In the genomic region with DNA sequence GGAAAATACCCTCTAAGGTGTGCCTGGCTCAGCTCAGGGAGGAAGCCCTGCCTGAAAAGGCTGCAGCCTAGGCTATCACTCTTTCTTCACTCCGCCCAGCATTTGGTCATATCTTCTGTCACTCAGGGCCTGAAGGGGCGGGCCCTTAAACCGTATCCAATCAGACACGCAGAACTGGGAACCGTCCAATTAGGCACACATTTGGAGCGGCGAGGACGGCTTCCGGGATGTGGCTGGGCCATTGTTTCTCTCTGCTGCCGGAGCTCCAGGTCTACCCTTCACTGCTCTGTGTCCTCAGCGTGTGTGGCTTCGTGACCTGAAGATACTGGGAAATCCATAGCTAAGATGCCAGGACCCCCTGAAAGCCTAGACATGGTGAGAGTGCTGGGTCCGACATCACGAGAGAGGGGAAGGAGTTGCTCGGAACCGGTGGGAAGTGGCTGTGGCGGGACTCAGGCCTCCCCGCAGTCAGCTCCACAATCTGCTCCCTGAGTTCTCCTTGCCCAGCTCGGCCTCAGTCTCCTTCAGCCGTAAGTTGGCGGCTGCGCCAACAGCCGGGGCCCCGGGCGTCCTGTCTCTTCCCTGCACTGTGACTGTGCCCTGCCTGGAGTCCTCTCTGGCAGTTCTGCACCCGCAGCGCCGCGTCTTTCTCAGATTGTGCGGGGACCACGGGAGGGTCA, we compare ENCODE assay signal across 1 cellular context.
TF ChIP-seq lines count a peak whose summit lies in the region.

Gene ZNF493 (plus strand): TSS at position 241 of the 680 bp plus-strand sequence. CDS start 105 bp downstream, at position 346.

TF ChIP-seq in HepG2, 621 proteins besides CTCF, POLR2A, EP300 and RAD21 (continued from another document and continues in another):
- TF ChIP-seq ZNF318 (CRISPR knock-in tag; IDR thresholded peaks at IDR 0.05) (no peak), ZFP90 (CRISPR knock-in tag; IDR thresholded peaks at IDR 0.05; ENCODE audit: borderline replicate concordance) (0 out of 2 replicates have a peak, but pooled peaks have one; percentile 16), SNAPC4 (CRISPR knock-in tag; IDR thresholded peaks at IDR 0.05) (no peak), HMG20A (CRISPR knock-in tag; IDR thresholded peaks at IDR 0.05; ENCODE audit: borderline replicate concordance) (no peak), FOXK1 (CRISPR knock-in tag; IDR thresholded peaks at IDR 0.05; ENCODE audit: borderline replicate concordance, low read depth) (no peak), ZC3H13 (CRISPR knock-in tag; IDR thresholded peaks at IDR 0.05) (no peak), GABPA (IDR thresholded peaks at IDR 0.05; ENCODE audit: low read depth, low read length) (peak; percentile 63), GABPA (CRISPR knock-in tag; IDR thresholded peaks at IDR 0.05; ENCODE audit: low read depth) (peak; percentile 89), ZNF451 (CRISPR knock-in tag; IDR thresholded peaks at IDR 0.05) (no peak), CCDC6 (CRISPR knock-in tag; IDR thresholded peaks at IDR 0.05) (0 out of 2 replicates have a peak, but pooled peaks have one; percentile 31), ZNF205 (CRISPR knock-in tag; IDR thresholded peaks at IDR 0.05) (no peak), ZNF121 (CRISPR knock-in tag; IDR thresholded peaks at IDR 0.05) (no peak), ZNF207 (IDR thresholded peaks at IDR 0.05; ENCODE audit: borderline replicate concordance) (no peak), ZSCAN12 (CRISPR knock-in tag; IDR thresholded peaks at IDR 0.05) (no peak), FOXM1 (CRISPR knock-in tag; IDR thresholded peaks at IDR 0.05) (no peak), ZNF326 (CRISPR knock-in tag; IDR thresholded peaks at IDR 0.05; ENCODE audit: borderline replicate concordance) (no peak), ZFX (CRISPR knock-in tag; IDR thresholded peaks at IDR 0.05; ENCODE audit: low read depth) (peak; percentile 94), NCOA2 (CRISPR knock-in tag; IDR thresholded peaks at IDR 0.05) (no peak), NFE2L1 (CRISPR knock-in tag; IDR thresholded peaks at IDR 0.05; ENCODE audit: borderline replicate concordance) (no peak), HCFC1 (IDR thresholded peaks at IDR 0.05; ENCODE audit: low read depth, low read length) (no peak), CBX1 (IDR thresholded peaks at IDR 0.05; ENCODE audit: low read depth) (peak; percentile 68), ATRX (CRISPR knock-in tag; IDR thresholded peaks at IDR 0.05; ENCODE audit: borderline replicate concordance) (no peak), POGK (CRISPR knock-in tag; conservative IDR thresholded peaks at IDR 0.05) (no peak)
- TF ChIP-seq, protein P1, sequence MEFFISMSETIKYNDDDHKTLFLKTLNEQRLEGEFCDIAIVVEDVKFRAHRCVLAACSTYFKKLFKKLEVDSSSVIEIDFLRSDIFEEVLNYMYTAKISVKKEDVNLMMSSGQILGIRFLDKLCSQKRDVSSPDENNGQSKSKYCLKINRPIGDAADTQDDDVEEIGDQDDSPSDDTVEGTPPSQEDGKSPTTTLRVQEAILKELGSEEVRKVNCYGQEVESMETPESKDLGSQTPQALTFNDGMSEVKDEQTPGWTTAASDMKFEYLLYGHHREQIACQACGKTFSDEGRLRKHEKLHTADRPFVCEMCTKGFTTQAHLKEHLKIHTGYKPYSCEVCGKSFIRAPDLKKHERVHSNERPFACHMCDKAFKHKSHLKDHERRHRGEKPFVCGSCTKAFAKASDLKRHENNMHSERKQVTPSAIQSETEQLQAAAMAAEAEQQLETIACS (CRISPR knock-in tag; IDR thresholded peaks at IDR 0.05) = no peak
- TF ChIP-seq, protein P2, sequence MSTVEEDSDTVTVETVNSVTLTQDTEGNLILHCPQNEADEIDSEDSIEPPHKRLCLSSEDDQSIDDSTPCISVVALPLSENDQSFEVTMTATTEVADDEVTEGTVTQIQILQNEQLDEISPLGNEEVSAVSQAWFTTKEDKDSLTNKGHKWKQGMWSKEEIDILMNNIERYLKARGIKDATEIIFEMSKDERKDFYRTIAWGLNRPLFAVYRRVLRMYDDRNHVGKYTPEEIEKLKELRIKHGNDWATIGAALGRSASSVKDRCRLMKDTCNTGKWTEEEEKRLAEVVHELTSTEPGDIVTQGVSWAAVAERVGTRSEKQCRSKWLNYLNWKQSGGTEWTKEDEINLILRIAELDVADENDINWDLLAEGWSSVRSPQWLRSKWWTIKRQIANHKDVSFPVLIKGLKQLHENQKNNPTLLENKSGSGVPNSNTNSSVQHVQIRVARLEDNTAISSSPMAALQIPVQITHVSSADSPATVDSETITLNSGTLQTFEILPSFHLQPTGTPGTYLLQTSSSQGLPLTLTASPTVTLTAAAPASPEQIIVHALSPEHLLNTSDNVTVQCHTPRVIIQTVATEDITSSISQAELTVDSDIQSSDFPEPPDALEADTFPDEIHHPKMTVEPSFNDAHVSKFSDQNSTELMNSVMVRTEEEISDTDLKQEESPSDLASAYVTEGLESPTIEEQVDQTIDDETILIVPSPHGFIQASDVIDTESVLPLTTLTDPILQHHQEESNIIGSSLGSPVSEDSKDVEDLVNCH (CRISPR knock-in tag; IDR thresholded peaks at IDR 0.05) = no peak
- TF ChIP-seq, protein P3, sequence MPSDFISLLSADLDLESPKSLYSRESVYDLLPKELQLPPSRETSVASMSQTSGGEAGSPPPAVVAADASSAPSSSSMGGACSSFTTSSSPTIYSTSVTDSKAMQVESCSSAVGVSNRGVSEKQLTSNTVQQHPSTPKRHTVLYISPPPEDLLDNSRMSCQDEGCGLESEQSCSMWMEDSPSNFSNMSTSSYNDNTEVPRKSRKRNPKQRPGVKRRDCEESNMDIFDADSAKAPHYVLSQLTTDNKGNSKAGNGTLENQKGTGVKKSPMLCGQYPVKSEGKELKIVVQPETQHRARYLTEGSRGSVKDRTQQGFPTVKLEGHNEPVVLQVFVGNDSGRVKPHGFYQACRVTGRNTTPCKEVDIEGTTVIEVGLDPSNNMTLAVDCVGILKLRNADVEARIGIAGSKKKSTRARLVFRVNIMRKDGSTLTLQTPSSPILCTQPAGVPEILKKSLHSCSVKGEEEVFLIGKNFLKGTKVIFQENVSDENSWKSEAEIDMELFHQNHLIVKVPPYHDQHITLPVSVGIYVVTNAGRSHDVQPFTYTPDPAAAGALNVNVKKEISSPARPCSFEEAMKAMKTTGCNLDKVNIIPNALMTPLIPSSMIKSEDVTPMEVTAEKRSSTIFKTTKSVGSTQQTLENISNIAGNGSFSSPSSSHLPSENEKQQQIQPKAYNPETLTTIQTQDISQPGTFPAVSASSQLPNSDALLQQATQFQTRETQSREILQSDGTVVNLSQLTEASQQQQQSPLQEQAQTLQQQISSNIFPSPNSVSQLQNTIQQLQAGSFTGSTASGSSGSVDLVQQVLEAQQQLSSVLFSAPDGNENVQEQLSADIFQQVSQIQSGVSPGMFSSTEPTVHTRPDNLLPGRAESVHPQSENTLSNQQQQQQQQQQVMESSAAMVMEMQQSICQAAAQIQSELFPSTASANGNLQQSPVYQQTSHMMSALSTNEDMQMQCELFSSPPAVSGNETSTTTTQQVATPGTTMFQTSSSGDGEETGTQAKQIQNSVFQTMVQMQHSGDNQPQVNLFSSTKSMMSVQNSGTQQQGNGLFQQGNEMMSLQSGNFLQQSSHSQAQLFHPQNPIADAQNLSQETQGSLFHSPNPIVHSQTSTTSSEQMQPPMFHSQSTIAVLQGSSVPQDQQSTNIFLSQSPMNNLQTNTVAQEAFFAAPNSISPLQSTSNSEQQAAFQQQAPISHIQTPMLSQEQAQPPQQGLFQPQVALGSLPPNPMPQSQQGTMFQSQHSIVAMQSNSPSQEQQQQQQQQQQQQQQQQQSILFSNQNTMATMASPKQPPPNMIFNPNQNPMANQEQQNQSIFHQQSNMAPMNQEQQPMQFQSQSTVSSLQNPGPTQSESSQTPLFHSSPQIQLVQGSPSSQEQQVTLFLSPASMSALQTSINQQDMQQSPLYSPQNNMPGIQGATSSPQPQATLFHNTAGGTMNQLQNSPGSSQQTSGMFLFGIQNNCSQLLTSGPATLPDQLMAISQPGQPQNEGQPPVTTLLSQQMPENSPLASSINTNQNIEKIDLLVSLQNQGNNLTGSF (CRISPR knock-in tag; IDR thresholded peaks at IDR 0.05) = no peak
